8 cellular contexts compared by ENCODE assay signal in the genomic region with DNA sequence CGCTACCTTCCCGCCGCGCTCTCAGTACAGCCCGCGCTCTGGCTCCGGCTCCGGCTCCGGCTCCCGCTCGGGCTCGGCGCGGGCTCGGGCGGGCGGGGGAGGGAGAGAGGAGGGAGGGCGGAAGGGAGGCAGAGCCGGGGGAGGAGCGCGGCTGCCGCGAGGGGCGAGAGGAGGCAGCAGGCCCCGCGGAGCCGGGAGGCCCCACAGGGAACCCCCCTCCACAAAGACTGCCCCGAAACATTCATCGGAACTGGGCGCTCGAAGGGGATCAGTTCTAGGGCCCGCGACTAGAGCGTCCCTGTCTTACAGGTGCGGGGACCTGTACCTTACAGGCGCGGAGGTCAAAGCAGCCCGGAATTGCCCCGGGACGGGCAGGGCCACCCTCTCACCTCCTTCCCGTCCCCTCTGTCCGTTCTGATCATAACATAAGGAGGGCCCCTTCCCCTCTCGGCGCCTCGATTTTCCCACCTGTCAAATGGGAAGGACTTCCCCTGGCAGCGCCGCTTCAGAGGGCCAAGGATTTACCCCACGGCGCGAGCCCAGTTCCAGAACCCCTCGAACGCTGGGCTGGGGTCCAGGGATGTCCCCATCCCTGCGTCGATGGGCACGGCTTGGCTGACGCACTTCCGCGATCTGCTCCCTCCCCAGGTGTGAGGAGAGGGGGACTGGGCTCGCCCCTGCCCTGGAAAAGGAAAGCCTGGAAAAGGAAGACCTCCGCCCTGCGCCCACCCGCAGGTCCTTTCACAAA. TPM values are rescaled to one million over a fixed set of nuclear protein-coding genes. Genes with fewer than 3 reads are reported as not detected.
DNase-seq lines count a peak whose midpoint lies in the region; ATAC-seq and TF ChIP-seq lines count a peak whose summit lies in the region.

Gene SHISA8 (minus strand): TSS at position 40 of the 748 bp plus-strand sequence. CDS start 407 bp downstream, outside the sequence.

- no peak within 1 kb of the TSS for H3K27ac Mint-ChIP-seq in activated naive CD4-positive, alpha-beta T cell treated with anti-CD3 and anti-CD28 coated beads, Interleukin-2, amount 50 U/mL, for 24 hours

- TF ChIP-seq CTCF in GM12865 (IDR thresholded peaks at IDR 0.05; ENCODE audit: insufficient read depth, low read depth, low read length, missing control alignments) (no peak), PC-3 (conservative IDR thresholded peaks at IDR 0.05; ENCODE audit: low read depth, low read length) (no peak)

- H3K9me3 Mint-ChIP-seq in activated naive CD4-positive, alpha-beta T cell treated with anti-CD3 and anti-CD28 coated beads, Interleukin-2, amount 50 U/mL, for 24 hours = no peaks in the 10 kb centered on the region

- intact Hi-C loops in PC-3 (cut with micrococcal nuclease) = no loop called here

- peak within 1 kb of the TSS; percentile 52 for H3K4me3 Mint-ChIP-seq in activated naive CD4-positive, alpha-beta T cell treated with anti-CD3 and anti-CD28 coated beads, Interleukin-2, amount 50 U/mL, for 24 hours

- no TSS peak for BruUV-seq in PC-3 (replicated peaks; lab: Mats Ljungman, UMichigan)

- no peaks in the 10 kb centered on the region for H4K20me1 ChIP-seq in PC-3 (ENCODE audit: low read length)

- H3K36me3 Mint-ChIP-seq in activated naive CD4-positive, alpha-beta T cell treated with anti-CD3 and anti-CD28 coated beads, Interleukin-2, amount 50 U/mL, for 24 hours = no peaks in the 10 kb centered on the region

- peak; percentile 59 for DNase-seq in GM12865 (ENCODE audit: low read depth)
- peak; percentile 43 for DNase-seq in PC-3
- peak; percentile 57 for DNase-seq in stimulated activated CD4-positive, alpha-beta T cell treated with anti-CD3 and anti-CD28 coated beads, Interleukin-1b, Interleukin-23, amount 100 ng/mL, for 48 hours
- DNase-seq in DMS153 treated with DMSO at 0.1 percent for 48 hours (lab: John Stamatoyannopoulos, UW; ENCODE audit: unreplicated experiment) = no peak
- DNase-seq in HuH-7.5 (ENCODE audit: low spot score) = no peak

- peaks cover 27% of the 10 kb centered on the region for H3K4me1 Mint-ChIP-seq in activated naive CD4-positive, alpha-beta T cell treated with anti-CD3 and anti-CD28 coated beads, Interleukin-2, amount 50 U/mL, for 24 hours

- H3K4me2 ChIP-seq in PC-3 (ENCODE audit: low read length) = peak within 1 kb of the TSS; percentile 71

- peaks cover 24% of the 10 kb centered on the region for H3K27me3 Mint-ChIP-seq in activated naive CD4-positive, alpha-beta T cell treated with anti-CD3 and anti-CD28 coated beads, Interleukin-2, amount 50 U/mL, for 24 hours

- H3K27me3 ChIP-seq in PC-3 (ENCODE audit: low read length) = 0 out of 2 replicates have a peak, but pooled peaks cover 6% of the 10 kb centered on the region
- peaks cover 99% of the 10 kb centered on the region for H3K27me3 ChIP-seq in iPS-20b (ENCODE audit: insufficient read depth, low read length)

- H3K9me3 ChIP-seq in PC-3 (ENCODE audit: low read length) (no peaks in the 10 kb centered on the region), iPS-20b (ENCODE audit: insufficient read depth, low read depth, low read length) (no peaks in the 10 kb centered on the region)

- no peak within 1 kb of the TSS for H3K27ac ChIP-seq in PC-3 (ENCODE audit: low read length)
- H3K27ac ChIP-seq in iPS-20b (ENCODE audit: low read length) = no peak within 1 kb of the TSS

- H3K9ac ChIP-seq in PC-3 (ENCODE audit: low read length) (no peak within 1 kb of the TSS), iPS-20b (ENCODE audit: low read depth, low read length) (no peak within 1 kb of the TSS)

- H2AFZ ChIP-seq in PC-3 (ENCODE audit: low read length) = no peak within 1 kb of the TSS

- no peaks in the 10 kb centered on the region for H3F3A ChIP-seq in PC-3 (ENCODE audit: low read length, unreplicated experiment)

- ATAC-seq in PC-3 (peak; percentile 54), HG03565 (IDR thresholded peaks at IDR 0.05; ENCODE audit: unreplicated experiment) (no peak)

- peaks cover 6% of the 10 kb centered on the region for H3K4me1 ChIP-seq in PC-3 (ENCODE audit: insufficient read depth, low read length)
- H3K4me1 ChIP-seq in iPS-20b (ENCODE audit: insufficient read depth, low read length) = no peaks in the 10 kb centered on the region

- no peaks in the 10 kb centered on the region for H3K36me3 ChIP-seq in PC-3 (ENCODE audit: low read depth, low read length)
- no peaks in the 10 kb centered on the region for H3K36me3 ChIP-seq in iPS-20b (ENCODE audit: insufficient read depth, low read depth, low read length)

- H3K9me2 ChIP-seq in PC-3 (replicated peaks; ENCODE audit: low read length) = no peaks in the 10 kb centered on the region

- POLR2A ChIA-PET in PC-3 (lab: Charles Lee; ENCODE audit: unreplicated experiment) = no interaction called here

- CTCF ChIA-PET in PC-3 (lab: Charles Lee) = no interaction called here

- no peaks in the 10 kb centered on the region for H3K79me2 ChIP-seq in PC-3 (ENCODE audit: low read length)

- H3K4me3 ChIP-seq in GM12865 (ENCODE audit: low read depth, low read length) (peak within 1 kb of the TSS; percentile 46), PC-3 (ENCODE audit: low read length) (peak within 1 kb of the TSS; percentile 60), iPS-20b (ENCODE audit: low read length) (peak within 1 kb of the TSS; percentile 62)

RNA-seq across cellular contexts. Expression of gene SHISA8, which starts in this region (rescaled TPM):
- total RNA-seq in PC-3 (2014; rRNA removed) = not detected in 2 replicates

Comparison
In these comparisons a context has a peak if more than half of its experiments do, and no peak if none do; other contexts are left out.
1. Peak in DNase-seq, ATAC-seq, H3K4me3 ChIP-seq and H3K4me2 ChIP-seq in PC-3; RNA of the gene not detected or under 1 TPM.
2. DNase-seq: peak in GM12865 (single experiment) and stimulated activated CD4-positive, alpha-beta T cell treated with anti-CD3 and anti-CD28 coated beads, Interleukin-1b, Interleukin-23, amount 100 ng/mL, for 48 hours (single experiment); none in DMS153 treated with DMSO at 0.1 percent for 48 hours (single experiment) and HuH-7.5 (single experiment).
3. Peak in every context shown above with its lines, with median percentiles within 50 percentile points of each other: H3K4me3 ChIP-seq.